In the genomic region with DNA sequence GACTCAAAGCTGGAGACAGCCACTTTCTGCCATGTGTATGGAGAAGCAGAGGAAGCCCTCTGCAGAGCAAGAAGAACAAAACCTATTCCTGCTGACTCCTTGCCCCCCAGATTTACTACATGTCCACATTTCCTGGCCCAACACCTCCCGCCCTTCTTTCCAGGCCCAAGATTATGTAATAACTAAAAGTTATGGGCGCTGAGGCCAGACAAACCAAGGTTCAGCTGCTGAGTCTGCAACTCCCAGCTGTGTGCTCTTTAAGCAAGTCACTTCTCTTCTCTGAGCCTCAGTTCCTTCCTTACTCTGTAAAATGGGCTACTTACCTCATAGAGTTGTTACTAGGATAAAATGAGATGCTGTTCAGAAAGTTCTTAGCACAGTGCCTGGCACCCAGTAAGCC, we compare ENCODE assay signal across 16 cellular contexts. TPM values are rescaled to one million over a fixed set of nuclear protein-coding genes. Genes with fewer than 3 reads are reported as not detected.
DNase-seq lines count a peak whose midpoint lies in the region; ATAC-seq and TF ChIP-seq lines count a peak whose summit lies in the region.
"Had no signal": no experiment of that assay in that cellular context is flagged by ENCODE, and none has a peak within 500 bp of the region (broad histone marks: within the 10 kb centered on the region; RNA-seq: fewer than 3 reads in every experiment).

No MANE protein-coding gene starts in this region.

- CTCF ChIA-PET in IMR-90 (lab: Yijun Ruan, JAX) = no interaction called here

- POLR2A ChIA-PET in IMR-90 (lab: Charles Lee; ENCODE audit: unreplicated experiment) = no interaction called here

- no peak overlapping the region for H2BK5ac ChIP-seq in IMR-90 (ENCODE audit: low read depth, low read length, poor library complexity, severe bottlenecking)

- no peak overlapping the region for H2BK20ac ChIP-seq in IMR-90 (ENCODE audit: low read depth, low read length)

- no peak for DNase-seq in activated T-cell treated with anti-CD3 and anti-CD28 coated beads, Interleukin-2, amount 50 U/mL, for 72 hours
- no peak for DNase-seq in activated T-cell treated with anti-CD3 and anti-CD28 coated beads, Interleukin-2, amount 50 U/mL, for 48 hours
- DNase-seq in IMR-90 = no peak
- DNase-seq in T-helper 17 cell = no peak
- DNase-seq in sigmoid colon = peak; percentile 74
- no peak for DNase-seq in NCI-H1048 (lab: John Stamatoyannopoulos, UW)
- no peak for DNase-seq in cerebellar nuclear complex (lab: John Stamatoyannopoulos, UW)
- DNase-seq: CD8-positive, alpha-beta T cell; H7; NCI-H187 treated with DMSO at 0.1 percent for 48 hours; NCI-H446; PC-9 had no signal

- in situ Hi-C loops in IMR-90 (cut with MboI; ENCODE audit: low sequenced_read_pairs) = loop anchor here (5.0 kb wide), 2 partner anchors 148 to 298 kb away; no protein-coding TSS in a partner anchor

- no peak overlapping the region for H2AK9ac ChIP-seq in IMR-90 (replicated peaks; ENCODE audit: low read depth, low read length, poor library complexity)

- dilution Hi-C loops in IMR-90 (cut with HindIII; ENCODE audit: low sequenced_read_pairs, unreplicated experiment) = no loop called here

- H3K4me1 ChIP-seq in IMR-90 (ENCODE audit: control insufficient read depth, insufficient read depth, low read length) (peaks cover 17% of the 10 kb centered on the region), sigmoid colon (peaks cover 0 to 20% (median 19%) of the 10 kb centered on the region in 4 donors)

- H2AFZ ChIP-seq in IMR-90 (replicated peaks; ENCODE audit: low read length, poor library complexity) = no peak overlapping the region
- H2AFZ ChIP-seq: PC-9 had no signal

- no peaks in the 10 kb centered on the region for H3K27me3 ChIP-seq in IMR-90 (ENCODE audit: control insufficient read depth, insufficient read depth, low read length)
- H3K27me3 ChIP-seq in sigmoid colon = no peaks in the 10 kb centered on the region

- intact Hi-C loops in IMR-90 (cut with micrococcal nuclease) = loop anchor here (5.0 to 10.0 kb wide), 4 partner anchors 33 to 395 kb away; no protein-coding TSS in a partner anchor
- intact Hi-C loops in sigmoid colon (cut with DNase I) = loop anchor here (2.0 to 10.0 kb wide), 5 partner anchors 23 to 295 kb away; partner anchors contain the start of gene ADGRB2

- H3K4me3 ChIP-seq in IMR-90 (ENCODE audit: insufficient read depth, low read depth, low read length) = no peak overlapping the region
- no peak overlapping the region for H3K4me3 ChIP-seq in sigmoid colon
- H3K4me3 ChIP-seq: PC-9 had no signal

- no peak overlapping the region for H3K4me2 ChIP-seq in IMR-90 (ENCODE audit: low read depth, low read length)
- H3K4me2 ChIP-seq: PC-9 had no signal

- no peaks in the 10 kb centered on the region for H3K9me3 Mint-ChIP-seq in activated T-cell treated with anti-CD3 and anti-CD28 coated beads, Interleukin-2, amount 50 U/mL, for 72 hours
- H3K9me3 Mint-ChIP-seq: CD8-positive, alpha-beta T cell; IgD-negative memory B cell had no signal

- ATAC-seq in activated T-cell treated with anti-CD3 and anti-CD28 coated beads, Interleukin-2, amount 50 U/mL, for 72 hours (replicated peaks in 1 of 2) = no peak
- no peak for ATAC-seq in IMR-90 (ENCODE audit: low read depth)
- ATAC-seq in T-helper 17 cell = no peak
- ATAC-seq in GM18870 (IDR thresholded peaks at IDR 0.05; ENCODE audit: unreplicated experiment) = no peak
- ATAC-seq: CD8-positive, alpha-beta T cell; Right ventricle myocardium inferior; SK-N-SH treated with all-trans-retinoic acid at 6 μM for 48 hours had no signal

- H3K14ac ChIP-seq in IMR-90 (replicated peaks; ENCODE audit: low read depth, low read length) = no peak overlapping the region

- H4K20me1 ChIP-seq in IMR-90 (ENCODE audit: insufficient read depth, low read length) = no peaks in the 10 kb centered on the region

- no peaks in the 10 kb centered on the region for H3K36me3 Mint-ChIP-seq in activated T-cell treated with anti-CD3 and anti-CD28 coated beads, Interleukin-2, amount 50 U/mL, for 72 hours (ENCODE audit: insufficient read depth in 2 of 2)
- no peaks in the 10 kb centered on the region for H3K36me3 Mint-ChIP-seq in T-helper 17 cell (ENCODE audit: low read depth)
- H3K36me3 Mint-ChIP-seq: CD8-positive, alpha-beta T cell; IgD-negative memory B cell had no signal

- no peak overlapping the region for H3K18ac ChIP-seq in IMR-90 (ENCODE audit: low read depth, low read length)

- no peak overlapping the region for H3K9ac ChIP-seq in IMR-90 (ENCODE audit: low read depth, low read length)

- no peak overlapping the region for H3K27ac ChIP-seq in IMR-90 (ENCODE audit: insufficient read depth, low read length)
- H3K27ac ChIP-seq in sigmoid colon = no peak overlapping the region
- H3K27ac ChIP-seq: PC-9 had no signal

- H3K56ac ChIP-seq in IMR-90 (ENCODE audit: extremely low read depth, insufficient read depth, low read length) = no peak overlapping the region

- no peak for TF ChIP-seq EP300 in sigmoid colon (IDR thresholded peaks at IDR 0.05)

- TF ChIP-seq RAD21 in IMR-90 (IDR thresholded peaks at IDR 0.05; ENCODE audit: low read length) = no peak

- H2BK15ac ChIP-seq in IMR-90 (ENCODE audit: low read depth, low read length) = no peak overlapping the region; the same call in 2 of the 3 replicates

- H2BK120ac ChIP-seq in IMR-90 (ENCODE audit: low read depth, low read length) = no peak overlapping the region

- H3K79me1 ChIP-seq in IMR-90 (ENCODE audit: low read depth in 1 of 2, low read length in 2 of 2) = peaks cover 4 to 17% of the 10 kb centered on the region in 2 experiments

- H3K23ac ChIP-seq in IMR-90 (ENCODE audit: low read depth, low read length) = no peak overlapping the region

- peak overlapping the region; percentile 13 for H3K27ac Mint-ChIP-seq in activated T-cell treated with anti-CD3 and anti-CD28 coated beads, Interleukin-2, amount 50 U/mL, for 72 hours
- peak overlapping the region; percentile 85 for H3K27ac Mint-ChIP-seq in T-helper 17 cell

- peak overlapping the region; percentile 1; the same call in 1 of the 2 replicates for H2AK5ac ChIP-seq in IMR-90 (ENCODE audit: low read depth, low read length)

- peaks cover 96% of the 10 kb centered on the region for H3K4me1 Mint-ChIP-seq in activated T-cell treated with anti-CD3 and anti-CD28 coated beads, Interleukin-2, amount 50 U/mL, for 72 hours (ENCODE audit: low read depth)
- H3K4me1 Mint-ChIP-seq in T-helper 17 cell = peaks cover 45% of the 10 kb centered on the region

- TF ChIP-seq POLR2A in IMR-90 (IDR thresholded peaks at IDR 0.05; ENCODE audit: low read depth, low read length) = no peak
- TF ChIP-seq POLR2A in sigmoid colon (IDR thresholded peaks at IDR 0.05) = no peak

- H3K27me3 Mint-ChIP-seq in activated T-cell treated with anti-CD3 and anti-CD28 coated beads, Interleukin-2, amount 50 U/mL, for 72 hours (ENCODE audit: low read depth) = no peaks in the 10 kb centered on the region
- H3K27me3 Mint-ChIP-seq in T-helper 17 cell = no peaks in the 10 kb centered on the region
- H3K27me3 Mint-ChIP-seq: IgD-negative memory B cell had no signal

- H3K9me1 ChIP-seq in IMR-90 (ENCODE audit: insufficient read depth, low read length) = peaks cover 11% of the 10 kb centered on the region

- H4K8ac ChIP-seq in IMR-90 (ENCODE audit: low read depth in 2 of 2, low read length in 2 of 2) = no peak overlapping the region

- no CpG with 5 or more reads among the region's 2 CpGs for WGBS in IMR-90 (ENCODE audit: extremely low coverage in 2 of 2, insufficient read length in 1 of 2), 2 experiments
- 79% methylated on average over 2 of the region's 2 CpGs for WGBS in sigmoid colon, 2 donors

- no peak overlapping the region for H3K4me3 Mint-ChIP-seq in activated T-cell treated with anti-CD3 and anti-CD28 coated beads, Interleukin-2, amount 50 U/mL, for 72 hours
- H3K4me3 Mint-ChIP-seq in T-helper 17 cell = no peak overlapping the region
- H3K4me3 Mint-ChIP-seq: CD8-positive, alpha-beta T cell; IgD-negative memory B cell had no signal

- H3K4ac ChIP-seq in IMR-90 (ENCODE audit: low read depth, low read length) = no peak overlapping the region

- H3K36me3 ChIP-seq in IMR-90 (ENCODE audit: control insufficient read depth, insufficient read depth, low read length) (no peaks in the 10 kb centered on the region), sigmoid colon (no peaks in the 10 kb centered on the region)

- no TSS peak for BruUV-seq in IMR-90 (replicated peaks; lab: Mats Ljungman, UMichigan)

- H4K91ac ChIP-seq in IMR-90 (ENCODE audit: insufficient read depth, low read depth, low read length) = no peak overlapping the region

- H4K5ac ChIP-seq in IMR-90 (ENCODE audit: low read depth, low read length) = no peak overlapping the region

- H3K9me3 ChIP-seq in IMR-90 (ENCODE audit: control insufficient read depth, insufficient read depth, low read length) (no peaks in the 10 kb centered on the region), T-helper 17 cell (ENCODE audit: control insufficient read depth, low read length, poor library complexity, severe bottlenecking) (no peaks in the 10 kb centered on the region), sigmoid colon (no peaks in the 10 kb centered on the region)

- TF ChIP-seq CTCF in IMR-90 (conservative IDR thresholded peaks at IDR 0.05; ENCODE audit: low read depth, low read length) (no peak), sigmoid colon (IDR thresholded peaks at IDR 0.05) (no peak)

TF ChIP-seq in IMR-90, 13 proteins besides CTCF, POLR2A, EP300 and RAD21 (continues in another document):
- TF ChIP-seq MAFK (IDR thresholded peaks at IDR 0.05; ENCODE audit: low read depth, low read length) (no peak), FOS (IDR thresholded peaks at IDR 0.05; ENCODE audit: low read depth, low read length) (no peak), BHLHE40 (IDR thresholded peaks at IDR 0.05; ENCODE audit: low read depth, low read length) (no peak), CEBPB (IDR thresholded peaks at IDR 0.05; ENCODE audit: low read depth, low read length) (no peak), MAZ (IDR thresholded peaks at IDR 0.05; ENCODE audit: borderline replicate concordance, low read depth, low read length) (no peak), RCOR1 (IDR thresholded peaks at IDR 0.05; ENCODE audit: insufficient replicate concordance, low read length) (no peak)

RNA-seq across cellular contexts. Expression of gene PTP4A2, which starts 21.8 kb away (rescaled TPM):
- 100 to 1,000 TPM; 437 to 541 TPM for total RNA-seq in activated T-cell treated with anti-CD3 and anti-CD28 coated beads, Interleukin-2, amount 50 U/mL, for 72 hours
- total RNA-seq in IMR-90 (2012; rRNA removed) (328 and 537 TPM in 2 replicates), T-helper 17 cell (100 to 1,000 TPM; 269 to 384 TPM), sigmoid colon (100 to 1,000 TPM; 226 to 327 (median 255) TPM)
- polyA plus RNA-seq in IMR-90 (2012; rRNA removed) (99.8 and 135 TPM in 2 replicates), sigmoid colon (100 to 1,000 TPM; 145 to 228 (median 177) TPM)
- polyA plus RNA-seq in IMR-90 (2012; cell fraction: cytosol; rRNA removed) = 19.3 and 45.6 TPM in 2 replicates
- polyA plus RNA-seq in IMR-90 (2012; cell fraction: nucleus; rRNA removed; ENCODE audit: low replicate concordance) = 5.8 and 62.3 TPM in 2 replicates

RNA-seq across cellular contexts. Expression of gene KHDRBS1, which starts 53.7 kb away (rescaled TPM):
- 100 to 1,000 TPM; 138 to 156 TPM for total RNA-seq in activated T-cell treated with anti-CD3 and anti-CD28 coated beads, Interleukin-2, amount 50 U/mL, for 72 hours
- total RNA-seq in IMR-90 (2012; rRNA removed) = 33.7 and 39.7 TPM in 2 replicates
- 52.6 and 67.6 TPM in 2 replicates for polyA plus RNA-seq in IMR-90 (2012; rRNA removed)
- 40.2 and 51.4 TPM in 2 replicates for polyA plus RNA-seq in IMR-90 (2012; cell fraction: cytosol; rRNA removed)
- polyA plus RNA-seq in IMR-90 (2012; cell fraction: nucleus; rRNA removed; ENCODE audit: low replicate concordance) = 41.3 and 49.0 TPM in 2 replicates
- 10 to 100 TPM; 92.5 to 94.9 TPM for total RNA-seq in T-helper 17 cell
- total RNA-seq in sigmoid colon = 10 to 100 TPM; 67.2 to 80.6 (median 73.6) TPM
- polyA plus RNA-seq in sigmoid colon = 10 to 100 TPM; 58.0 to 83.7 (median 66.1) TPM
